ENCODE assay signal across 8 cellular contexts in the genomic region with DNA sequence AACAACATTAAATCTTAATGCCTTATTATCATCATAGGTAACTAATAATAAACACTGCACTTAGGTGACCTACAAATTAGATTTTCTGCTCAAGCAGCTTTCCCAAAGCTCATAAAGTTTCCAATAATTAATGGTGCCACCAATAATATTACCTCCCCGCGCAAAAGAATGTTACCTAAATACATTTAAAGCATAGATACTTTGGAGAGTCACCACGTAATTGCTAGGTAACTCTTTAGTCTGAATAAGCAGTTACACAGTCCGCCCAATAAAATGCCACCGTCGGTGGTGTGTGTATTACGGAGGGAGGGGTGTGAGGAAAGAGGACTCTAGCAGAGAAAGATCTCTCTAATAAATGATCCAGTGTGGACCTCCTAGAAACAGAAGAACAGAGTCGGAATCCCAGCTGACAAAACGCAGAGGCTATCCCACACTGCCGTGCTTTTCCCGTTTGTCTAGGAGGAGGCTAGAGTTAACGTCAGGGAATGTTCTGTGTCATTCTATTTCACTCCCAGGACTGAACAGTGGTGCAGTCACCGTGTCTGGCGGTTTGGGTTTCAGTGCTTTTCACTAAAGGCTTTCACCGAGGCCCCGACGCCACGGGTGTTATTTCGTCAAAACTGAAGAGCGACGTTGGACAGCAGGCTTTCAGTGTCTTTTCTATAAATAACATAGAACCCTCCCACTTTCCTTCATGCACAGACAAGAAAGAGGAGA. TPM values are rescaled to one million over a fixed set of nuclear protein-coding genes. Genes with fewer than 3 reads are reported as not detected.
DNase-seq lines count a peak whose midpoint lies in the region; ATAC-seq and TF ChIP-seq lines count a peak whose summit lies in the region.

No MANE protein-coding gene starts in this region.

- peaks cover 13% of the 10 kb centered on the region for H3K36me3 Mint-ChIP-seq in activated naive CD4-positive, alpha-beta T cell treated with anti-CD3 and anti-CD28 coated beads, Interleukin-2, amount 10 ng/mL, durations not matched to agents 7 days and 5 days

- H3K4me1 Mint-ChIP-seq in activated naive CD4-positive, alpha-beta T cell treated with anti-CD3 and anti-CD28 coated beads, Interleukin-2, amount 10 ng/mL, durations not matched to agents 7 days and 5 days, result peaks cover 24% of the 10 kb centered on the region

- no peak for TF ChIP-seq POLR2A in suprapubic skin (IDR thresholded peaks at IDR 0.05)

- H3K27me3 Mint-ChIP-seq in activated naive CD4-positive, alpha-beta T cell treated with anti-CD3 and anti-CD28 coated beads, Interleukin-2, amount 10 ng/mL, durations not matched to agents 7 days and 5 days, result peaks cover 3% of the 10 kb centered on the region

- no TSS peak for BruUV-seq in Panc1 (replicated peaks; lab: Mats Ljungman, UMichigan)

- peak overlapping the region; percentile 85 for H3K4me3 Mint-ChIP-seq in activated naive CD4-positive, alpha-beta T cell treated with anti-CD3 and anti-CD28 coated beads, Interleukin-2, amount 10 ng/mL, durations not matched to agents 7 days and 5 days

- H3K27me3 ChIP-seq in Panc1 (ENCODE audit: control insufficient read depth, insufficient read depth, low read length) (no peaks in the 10 kb centered on the region), suprapubic skin (no peaks in the 10 kb centered on the region)

- H3K4me1 ChIP-seq in Panc1 (ENCODE audit: control insufficient read depth, insufficient read depth, low read length) (peaks cover 9% of the 10 kb centered on the region), suprapubic skin (peaks cover 21% of the 10 kb centered on the region)

- POLR2A ChIA-PET in Panc1 (lab: Charles Lee), result interaction anchor here (0.6 to 0.7 kb wide), 2 partner anchors 23 to 86 kb away, joined by 3 read pairs; no protein-coding TSS in a partner anchor

- H3K9me3 ChIP-seq in Panc1 (ENCODE audit: control insufficient read depth, insufficient read depth, low read depth, low read length), result no peaks in the 10 kb centered on the region
- H3K9me3 ChIP-seq in suprapubic skin, result no peaks in the 10 kb centered on the region

- in situ Hi-C loops in Panc1 (cut with HindIII; ENCODE audit: low pct_unique_long_range_greater_than_20kb, low sequenced_read_pairs), result no loop called here

- H3K4me3 ChIP-seq in Panc1 (ENCODE audit: low read depth in 2 of 2, low read length in 2 of 2) (peak overlapping the region; percentile 93), suprapubic skin (peak overlapping the region; percentile 89)

- no peak for TF ChIP-seq CTCF in Panc1 (IDR thresholded peaks at IDR 0.05)
- TF ChIP-seq CTCF in suprapubic skin (IDR thresholded peaks at IDR 0.05), result no peak

- H3K9me3 Mint-ChIP-seq in activated naive CD4-positive, alpha-beta T cell treated with anti-CD3 and anti-CD28 coated beads, Interleukin-2, amount 10 ng/mL, durations not matched to agents 7 days and 5 days, result no peaks in the 10 kb centered on the region

- peak; percentile 35 for ATAC-seq in GM19372 (IDR thresholded peaks at IDR 0.05; ENCODE audit: low read depth, unreplicated experiment)
- ATAC-seq in HG03521 (IDR thresholded peaks at IDR 0.05; ENCODE audit: unreplicated experiment), result peak; percentile 40
- ATAC-seq in Panc1, result peak; percentile 72

- WGBS in suprapubic skin, result 2% methylated on average over 21 of the region's 21 CpGs

- CTCF ChIA-PET in Panc1 (lab: Charles Lee), result no interaction called here
- CTCF ChIA-PET in activated naive CD4-positive, alpha-beta T cell treated with anti-CD3 and anti-CD28 coated beads, Interleukin-2, amount 10 ng/mL, durations not matched to agents 7 days and 5 days (lab: Charles Lee), result interaction anchor here (1.0 kb wide), 1 partner anchor 73 kb away, joined by 3 read pairs; no protein-coding TSS in a partner anchor

- H3K36me3 ChIP-seq in Panc1 (ENCODE audit: control insufficient read depth, insufficient read depth, low read length) (no peaks in the 10 kb centered on the region; the same call in none of the 2 replicates), suprapubic skin (peaks cover 3% of the 10 kb centered on the region)

- intact Hi-C loops in Panc1 (cut with micrococcal nuclease; ENCODE audit: unreplicated experiment), result no loop called here

- peak overlapping the region; percentile 82 for H3K27ac Mint-ChIP-seq in activated naive CD4-positive, alpha-beta T cell treated with anti-CD3 and anti-CD28 coated beads, Interleukin-2, amount 10 ng/mL, durations not matched to agents 7 days and 5 days

- no peak for TF ChIP-seq EP300 in suprapubic skin (IDR thresholded peaks at IDR 0.05)

- peak overlapping the region; percentile 86 for H3K27ac ChIP-seq in Panc1 (ENCODE audit: low read length)
- H3K27ac ChIP-seq in suprapubic skin, result peak overlapping the region; percentile 97

- DNase-seq in Ammon's horn (ENCODE audit: low spot score) (peak; percentile 61), Panc1 (ENCODE audit: low read depth, low spot score) (no peak), germinal center (ENCODE audit: low spot score) (peak; percentile 39), non-pigmented ciliary epithelial cell (ENCODE audit: low read depth) (peak; percentile 19), suprapubic skin (ENCODE audit: low spot score in 2 of 2) (peak in 1 of 2 donors; percentile 69)
- peak; percentile 64 for DNase-seq in activated naive CD4-positive, alpha-beta T cell treated with anti-CD3 and anti-CD28 coated beads, Interleukin-2, amount 10 ng/mL, durations not matched to agents 7 days and 5 days

RNA-seq across cellular contexts. Expression of a gene that starts 0.6 kb away (rescaled TPM):
- total RNA-seq in Panc1 (2021; ENCODE audit: unreplicated experiment) (11.7 TPM), suprapubic skin (10 to 100 TPM; 10.5 to 20.8 (median 17.4) TPM)
- polyA plus RNA-seq in Panc1 (2012; ENCODE audit: insufficient read length), result 6.4 TPM
